In the genomic region with DNA sequence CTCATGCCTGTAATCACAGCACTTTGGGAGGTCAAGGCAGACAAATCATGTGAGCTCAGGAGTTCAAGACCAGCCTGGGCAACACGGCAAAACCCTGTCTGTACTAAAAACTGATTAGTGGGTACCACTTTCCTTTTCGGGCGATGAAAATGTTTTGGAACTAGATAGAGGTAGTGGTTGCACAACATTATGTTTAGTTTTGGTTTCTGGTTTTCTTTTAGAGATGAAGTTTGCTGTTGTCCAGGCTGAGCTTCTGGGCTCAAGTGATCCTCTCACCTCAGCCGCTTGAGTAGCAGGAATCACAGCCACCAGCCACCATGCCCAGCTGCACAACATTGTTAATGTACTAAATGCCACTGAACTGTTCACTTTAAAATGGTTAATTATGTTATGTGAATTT, we compare ENCODE assay signal across 14 cellular contexts. TPM values are rescaled to one million over a fixed set of nuclear protein-coding genes. Genes with fewer than 3 reads are reported as not detected.
DNase-seq lines count a peak whose midpoint lies in the region; ATAC-seq and TF ChIP-seq lines count a peak whose summit lies in the region.
"Had no signal": no experiment of that assay in that cellular context is flagged by ENCODE, and none has a peak within 500 bp of the region (broad histone marks: within the 10 kb centered on the region; RNA-seq: fewer than 3 reads in every experiment).

No MANE protein-coding gene starts in this region.

- H3K27me3 Mint-ChIP-seq in stimulated activated naive CD8-positive, alpha-beta T cell treated with anti-CD3 and anti-CD28 coated beads, Interleukin-15, Interleukin-2, amounts not matched to agents 100 ng/mL and 50 ng/mL, for 24 hours: no peaks in the 10 kb centered on the region
- H3K27me3 Mint-ChIP-seq in activated naive CD8-positive, alpha-beta T cell treated with anti-CD3 and anti-CD28 coated beads, Interleukin-2, amount 50 U/mL, for 24 hours: no peaks in the 10 kb centered on the region
- H3K27me3 Mint-ChIP-seq in endodermal cell (ENCODE audit: insufficient read depth): no peaks in the 10 kb centered on the region

- H3K36me3 ChIP-seq in endodermal cell (ENCODE audit: control insufficient read depth, insufficient read depth, low read length): no peaks in the 10 kb centered on the region
- H3K36me3 ChIP-seq: breast epithelium had no signal

- peaks cover under 1% of the 10 kb centered on the region for H3K9me3 ChIP-seq in endodermal cell (ENCODE audit: control insufficient read depth, low read length)
- H3K9me3 ChIP-seq: breast epithelium had no signal

- DNase-seq in stimulated activated naive CD8-positive, alpha-beta T cell treated with anti-CD3 and anti-CD28 coated beads, Interleukin-15, Interleukin-2, amounts not matched to agents 100 U/mL and 50 U/mL, for 24 hours: no peak
- no peak for DNase-seq in activated naive CD8-positive, alpha-beta T cell treated with anti-CD3 and anti-CD28 coated beads, Interleukin-2, amount 50 U/mL, for 24 hours
- DNase-seq in DMS 273 (lab: John Stamatoyannopoulos, UW; ENCODE audit: unreplicated experiment) (no peak), activated gamma-delta T cell treated with Interleukin-2 at 50 U/mL for 16 hours (no peak), endodermal cell (no peak), nucleus accumbens (lab: John Stamatoyannopoulos, UW) (no peak)
- DNase-seq: effector CD8-positive, alpha-beta T cell; midbrain; NCI-H345; posterior cingulate gyrus had no signal

- WGBS in endodermal cell (ENCODE audit: insufficient coverage in 1 of 2, insufficient read length in 1 of 2), 2 experiments: 96 to 100% methylated on average over 2 to 4 of the region's 4 CpGs

- no peak overlapping the region for H3K27ac ChIP-seq in endodermal cell (ENCODE audit: low read depth, low read length)
- H3K27ac ChIP-seq: breast epithelium, foreskin keratinocyte had no signal

- H3K4me1 ChIP-seq in endodermal cell (ENCODE audit: control insufficient read depth, insufficient read depth, low read length): no peaks in the 10 kb centered on the region

- no peak overlapping the region for H3K9ac ChIP-seq in endodermal cell (ENCODE audit: extremely low read depth, low read length, poor library complexity, severe bottlenecking)

- H3K9me3 Mint-ChIP-seq in stimulated activated naive CD8-positive, alpha-beta T cell treated with anti-CD3 and anti-CD28 coated beads, Interleukin-15, Interleukin-2, amounts not matched to agents 100 ng/mL and 50 ng/mL, for 24 hours: peaks cover 13% of the 10 kb centered on the region
- peaks cover 10% of the 10 kb centered on the region for H3K9me3 Mint-ChIP-seq in activated naive CD8-positive, alpha-beta T cell treated with anti-CD3 and anti-CD28 coated beads, Interleukin-2, amount 50 U/mL, for 24 hours
- H3K9me3 Mint-ChIP-seq in endodermal cell: peaks cover under 1% of the 10 kb centered on the region

- peak overlapping the region; percentile 70 for H3K27ac Mint-ChIP-seq in stimulated activated naive CD8-positive, alpha-beta T cell treated with anti-CD3 and anti-CD28 coated beads, Interleukin-15, Interleukin-2, amounts not matched to agents 100 ng/mL and 50 ng/mL, for 24 hours
- peak overlapping the region; percentile 71 for H3K27ac Mint-ChIP-seq in activated naive CD8-positive, alpha-beta T cell treated with anti-CD3 and anti-CD28 coated beads, Interleukin-2, amount 50 U/mL, for 24 hours
- no peak overlapping the region for H3K27ac Mint-ChIP-seq in endodermal cell

- no peak overlapping the region for H3K4me3 ChIP-seq in endodermal cell (ENCODE audit: low read length)
- H3K4me3 ChIP-seq: breast epithelium had no signal

- no peaks in the 10 kb centered on the region for H3K27me3 ChIP-seq in endodermal cell (ENCODE audit: control insufficient read depth, insufficient read depth, low read length, poor library complexity, severe bottlenecking)
- H3K27me3 ChIP-seq: breast epithelium, foreskin keratinocyte had no signal

- peaks cover 45% of the 10 kb centered on the region for H3K36me3 Mint-ChIP-seq in stimulated activated naive CD8-positive, alpha-beta T cell treated with anti-CD3 and anti-CD28 coated beads, Interleukin-15, Interleukin-2, amounts not matched to agents 100 ng/mL and 50 ng/mL, for 24 hours (ENCODE audit: low read depth)
- H3K36me3 Mint-ChIP-seq in activated naive CD8-positive, alpha-beta T cell treated with anti-CD3 and anti-CD28 coated beads, Interleukin-2, amount 50 U/mL, for 24 hours (ENCODE audit: low read depth): peaks cover 41% of the 10 kb centered on the region
- H3K36me3 Mint-ChIP-seq in endodermal cell (ENCODE audit: low read depth): peaks cover 2% of the 10 kb centered on the region

- H3K4me1 Mint-ChIP-seq in stimulated activated naive CD8-positive, alpha-beta T cell treated with anti-CD3 and anti-CD28 coated beads, Interleukin-15, Interleukin-2, amounts not matched to agents 100 ng/mL and 50 ng/mL, for 24 hours (ENCODE audit: low read depth): peaks cover 4% of the 10 kb centered on the region
- H3K4me1 Mint-ChIP-seq in activated naive CD8-positive, alpha-beta T cell treated with anti-CD3 and anti-CD28 coated beads, Interleukin-2, amount 50 U/mL, for 24 hours: peaks cover 5% of the 10 kb centered on the region
- peaks cover 3% of the 10 kb centered on the region for H3K4me1 Mint-ChIP-seq in endodermal cell

- ATAC-seq in stimulated activated naive CD8-positive, alpha-beta T cell treated with anti-CD3 and anti-CD28 coated beads, Interleukin-15, Interleukin-2, amounts not matched to agents 100 U/mL and 50 U/mL, for 24 hours: no peak
- ATAC-seq in HG03342 (IDR thresholded peaks at IDR 0.05; ENCODE audit: unreplicated experiment): peak; percentile 44
- no peak for ATAC-seq in activated naive CD8-positive, alpha-beta T cell treated with anti-CD3 and anti-CD28 coated beads, Interleukin-2, amount 50 U/mL, for 24 hours

- TF ChIP-seq CTCF in endodermal cell (conservative IDR thresholded peaks at IDR 0.05): no peak

- no peak overlapping the region for H3K4me3 Mint-ChIP-seq in stimulated activated naive CD8-positive, alpha-beta T cell treated with anti-CD3 and anti-CD28 coated beads, Interleukin-15, Interleukin-2, amounts not matched to agents 100 ng/mL and 50 ng/mL, for 24 hours
- H3K4me3 Mint-ChIP-seq in activated naive CD8-positive, alpha-beta T cell treated with anti-CD3 and anti-CD28 coated beads, Interleukin-2, amount 50 U/mL, for 24 hours: no peak overlapping the region
- no peak overlapping the region for H3K4me3 Mint-ChIP-seq in endodermal cell

RNA-seq across cellular contexts. Expression of a gene that starts 27.6 kb away (rescaled TPM):
- 10 to 100 TPM; 29.2 to 34.7 TPM for total RNA-seq in endodermal cell
- polyA plus RNA-seq in endodermal cell (2013, experiment 1 of 2): 21.3 TPM
- polyA plus RNA-seq in endodermal cell (2013, experiment 2 of 2): 20.5 TPM
